In genomic region chr5:132806804-132807162, GRCh38 we compare ENCODE assay signal across 8 cellular contexts. TPM values are rescaled to one million over a fixed set of nuclear protein-coding genes. Genes with fewer than 3 reads are reported as not detected.
DNase-seq lines count a peak whose midpoint lies in the region; ATAC-seq, FAIRE-seq and TF ChIP-seq lines count a peak whose summit lies in the region.
"Not testable (repeated sequence)": the region's sequence is repeated elsewhere in the genome, so short reads cannot be mapped to it uniquely, and the experiment has no call there.
"Had no signal": no experiment of that assay in that cellular context is flagged by ENCODE, and none has a peak within 500 bp of the region (broad histone marks: within the 10 kb centered on the region; RNA-seq: fewer than 3 reads in every experiment).

No MANE protein-coding gene starts in this region.

- CTCF ChIA-PET in A549 (lab: Yijun Ruan, JAX): interaction anchor here (0.8 to 6.3 kb wide), 14 partner anchors 9 to 60 kb away, joined by 3 to 87 read pairs (median 4); partner anchors contain the start of gene CCNI2

- TF ChIP-seq POLR2A in A549 (IDR thresholded peaks at IDR 0.05; ENCODE audit: low read length); right lobe of liver (IDR thresholded peaks at IDR 0.05): not testable (repeated sequence)

- H3K9ac ChIP-seq in neuronal stem cell (ENCODE audit: low read depth, low read length, poor library complexity): not testable (repeated sequence)

- intact Hi-C loops in dorsolateral prefrontal cortex (cut with DNase I); right lobe of liver (cut with DNase I): not testable (repeated sequence)

- FAIRE-seq in A549 (lab: Jason Lieb, UNC): not testable (repeated sequence)

- not testable (repeated sequence) for H3K4me3 ChIP-seq in A549; neuronal stem cell (ENCODE audit: low read length in 2 of 2)
- H3K4me3 ChIP-seq in dorsolateral prefrontal cortex: peak overlapping the region in 2 of 59 donors; percentile 3 to 38
- H3K4me3 ChIP-seq in right lobe of liver: peak overlapping the region in 2 of 3 donors; percentile 17 to 19

- WGBS in A549 (ENCODE audit: missing lambda C conversion rate): 89% methylated on average over 12 of the region's 12 CpGs
- WGBS in right lobe of liver (ENCODE audit: insufficient coverage, low coverage, low lambda C conversion rate, missing lambda C conversion rate): 81% methylated on average over 9 of the region's 12 CpGs
- WGBS in neuronal stem cell (ENCODE audit: extremely low coverage in 2 of 2, insufficient read length in 2 of 2, insufficient replicate concordance in 1 of 2), 2 donors: no CpG with 5 or more reads among the region's 12 CpGs

- not testable (repeated sequence) for H3K4me1 ChIP-seq in A549; neuronal stem cell (ENCODE audit: control insufficient read depth in 2 of 2, insufficient read depth in 1 of 2, low read depth in 1 of 2, low read length in 2 of 2)
- peaks cover 0 to 32% (median 3%) of the 10 kb centered on the region in 4 donors for H3K4me1 ChIP-seq in right lobe of liver

- H2BK5ac ChIP-seq in neuronal stem cell (ENCODE audit: low read length): not testable (repeated sequence)

- POLR2A ChIA-PET in A549 (lab: Yijun Ruan, JAX): not testable (repeated sequence)

- not testable (repeated sequence) for H3K14ac ChIP-seq in neuronal stem cell (ENCODE audit: low read length)

- not testable (repeated sequence) for TF ChIP-seq CTCF in A549 (IDR thresholded peaks at IDR 0.05); VCaP (conservative IDR thresholded peaks at IDR 0.05); dorsolateral prefrontal cortex (IDR thresholded peaks at IDR 0.05 in 54 of 56, conservative IDR thresholded peaks at IDR 0.05 in 2 of 56; ENCODE audit: low read depth in 1 of 56, partially characterized antibody in 56 of 56); right lobe of liver (IDR thresholded peaks at IDR 0.05)

- H2BK12ac ChIP-seq in neuronal stem cell (ENCODE audit: low read length): not testable (repeated sequence)

- not testable (repeated sequence) for H2BK120ac ChIP-seq in neuronal stem cell (ENCODE audit: low read depth, low read length)

- H2BK15ac ChIP-seq in neuronal stem cell (ENCODE audit: low read length): not testable (repeated sequence)

- not testable (repeated sequence) for H3K79me1 ChIP-seq in neuronal stem cell (ENCODE audit: low read depth, low read length)

- TF ChIP-seq EP300 in A549 (IDR thresholded peaks at IDR 0.05): not testable (repeated sequence)

- H3K23ac ChIP-seq in neuronal stem cell (ENCODE audit: low read depth, low read length, poor library complexity): not testable (repeated sequence)

- H2AK5ac ChIP-seq in neuronal stem cell (ENCODE audit: low read depth, low read length): not testable (repeated sequence)

- H4K8ac ChIP-seq in neuronal stem cell (ENCODE audit: low read depth, low read length): not testable (repeated sequence)

- not testable (repeated sequence) for H3K9me3 ChIP-seq in A549; right lobe of liver; neuronal stem cell (replicated peaks in 1 of 2; ENCODE audit: control insufficient read depth in 2 of 2, insufficient read depth in 1 of 2, low read depth in 1 of 2, low read length in 2 of 2)

- not testable (repeated sequence) for H3K4ac ChIP-seq in neuronal stem cell (ENCODE audit: low read length)

- H3K27me3 ChIP-seq in dorsolateral prefrontal cortex, right lobe of liver: not testable (repeated sequence)
- peaks cover 0 to 45% (median 6%) of the 10 kb centered on the region in 3 experiments for H3K27me3 ChIP-seq in neuronal stem cell (ENCODE audit: control insufficient read depth in 3 of 3, insufficient read depth in 3 of 3, low read depth in 1 of 3, low read length in 3 of 3)

- TF ChIP-seq RAD21 in A549 (conservative IDR thresholded peaks at IDR 0.05 in 1 of 2, IDR thresholded peaks at IDR 0.05 in 1 of 2): not testable (repeated sequence)

- not testable (repeated sequence) for DNase-seq in A549 (ENCODE audit: low read depth in 1 of 2, low spot score in 1 of 2); right lobe of liver; neuronal stem cell (ENCODE audit: low spot score); substantia nigra (lab: John Stamatoyannopoulos, UW)
- DNase-seq in dorsolateral prefrontal cortex: peak in 1 of 10 donors; percentile 8

- not testable (repeated sequence) for ATAC-seq in A549, right lobe of liver

- H2AFZ ChIP-seq in neuronal stem cell (ENCODE audit: low read length): peak overlapping the region; percentile 73

- not testable (repeated sequence) for H3K36me3 ChIP-seq in right lobe of liver; neuronal stem cell (replicated peaks in 1 of 2; ENCODE audit: control insufficient read depth in 2 of 2, insufficient read depth in 2 of 2, low read length in 2 of 2)

- not testable (repeated sequence) for H4K91ac ChIP-seq in neuronal stem cell (ENCODE audit: low read depth, low read length, poor library complexity)

- H3K18ac ChIP-seq in neuronal stem cell (ENCODE audit: low read length): not testable (repeated sequence)

- peak overlapping the region; percentile 53 for H3K4me2 ChIP-seq in A549
- not testable (repeated sequence) for H3K4me2 ChIP-seq in neuronal stem cell (ENCODE audit: insufficient read depth, low read length, poor library complexity, severe bottlenecking)

- H3K27ac ChIP-seq in A549 (peak overlapping the region; percentile 24 to 53; a peak in 4 of 6 replicates), VCaP (peak overlapping the region; percentile 81), dorsolateral prefrontal cortex (peak overlapping the region in 58 of 59 donors; percentile 33 to 97 (median 86)), right lobe of liver (peak overlapping the region in 2 of 3 donors; percentile 42 to 64), substantia nigra (ENCODE audit: low read depth, low read length, poor library complexity, severe bottlenecking) (peak overlapping the region; percentile 85)
- not testable (repeated sequence) for H3K27ac ChIP-seq in neuronal stem cell (replicated peaks; ENCODE audit: low read length)

RNA-seq across cellular contexts. Expression of gene SOWAHA, which starts 6.3 kb away (rescaled TPM):
- polyA plus RNA-seq in A549 (2011; rRNA removed) (0.07 and 0.10 TPM in 2 replicates), A549 (2017; fragmentation: RNase III; extraction: RNeasy Plus Mini Kit Qiagen cat#74134 plus additional on column Dnase treatment) (0.03 to 0.08 TPM (median 0.06 TPM) in 3 replicates)
- polyA plus RNA-seq in A549 (2012; cell fraction: cytosol; rRNA removed): 0.09 and 0.19 TPM in 2 replicates
- 0.05 and 0.18 TPM in 2 replicates for polyA plus RNA-seq in A549 (2012; cell fraction: nucleus; rRNA removed)
- polyA minus RNA-seq in A549 (2011; rRNA and poly(A)+ RNA removed): 0.10 TPM in 1 of 2 replicates, not detected in the other
- total RNA-seq in dorsolateral prefrontal cortex (100 to 1,000 TPM in 3 of 120 experiments, 10 to 100 TPM in 117; 15.4 to 106 (median 48.7) TPM), right lobe of liver (1 to 10 TPM in 5 of 6 experiments, under 1 TPM in 1; 0.95 to 4.7 (median 1.4) TPM)
- polyA plus RNA-seq in neuronal stem cell (2013, experiment 1 of 2): 0.03 TPM
- polyA plus RNA-seq in neuronal stem cell (2013, experiment 2 of 2): 0.01 TPM
- total RNA-seq: A172, NCI-H460 had no signal

RNA-seq across cellular contexts. Expression of gene SHROOM1, which starts 23.7 kb away (rescaled TPM):
- polyA plus RNA-seq in A549 (2011; rRNA removed) (3.5 and 4.5 TPM in 2 replicates), A549 (2017; fragmentation: RNase III; extraction: RNeasy Plus Mini Kit Qiagen cat#74134 plus additional on column Dnase treatment) (5.4 to 7.2 TPM (median 6.0 TPM) in 3 replicates)
- polyA plus RNA-seq in A549 (2012; cell fraction: cytosol; rRNA removed): 7.9 and 10.9 TPM in 2 replicates
- 23.3 and 37.8 TPM in 2 replicates for polyA plus RNA-seq in A549 (2012; cell fraction: nucleus; rRNA removed)
- 4.6 and 5.0 TPM in 2 replicates for polyA minus RNA-seq in A549 (2011; rRNA and poly(A)+ RNA removed)
- total RNA-seq in dorsolateral prefrontal cortex (10 to 100 TPM; 14.1 to 91.8 (median 29.3) TPM), right lobe of liver (10 to 100 TPM; 29.5 to 96.1 (median 77.4) TPM)
- polyA plus RNA-seq in neuronal stem cell (2013, experiment 1 of 2): 1.7 TPM
- 1.8 TPM for polyA plus RNA-seq in neuronal stem cell (2013, experiment 2 of 2)

RNA-seq across cellular contexts. Expression of gene SEPTIN8, which starts 29.7 kb away (rescaled TPM):
- 29.2 and 29.6 TPM in 2 replicates for polyA plus RNA-seq in A549 (2011; rRNA removed)
- 24.8 and 29.6 TPM in 2 replicates for polyA plus RNA-seq in A549 (2012; cell fraction: cytosol; rRNA removed)
- polyA plus RNA-seq in A549 (2012; cell fraction: nucleus; rRNA removed): 53.4 and 53.7 TPM in 2 replicates
- polyA plus RNA-seq in A549 (2017; fragmentation: RNase III; extraction: RNeasy Plus Mini Kit Qiagen cat#74134 plus additional on column Dnase treatment): 19.0 to 21.7 TPM (median 20.8 TPM) in 3 replicates
- 19.7 and 24.4 TPM in 2 replicates for polyA minus RNA-seq in A549 (2011; rRNA and poly(A)+ RNA removed)
- total RNA-seq in dorsolateral prefrontal cortex: 100 to 1,000 TPM; 221 to 622 (median 319) TPM
- 10 to 100 TPM in 5 of 6 experiments, 1 to 10 TPM in 1; 8.0 to 15.9 (median 13.3) TPM for total RNA-seq in right lobe of liver
- 53.7 TPM for polyA plus RNA-seq in neuronal stem cell (2013, experiment 1 of 2)
- polyA plus RNA-seq in neuronal stem cell (2013, experiment 2 of 2): 53.2 TPM

RNA-seq across cellular contexts. Expression of gene GDF9, which starts 59.5 kb away (rescaled TPM):
- polyA plus RNA-seq in A549 (2011; rRNA removed) (0.83 and 0.85 TPM in 2 replicates), A549 (2017; fragmentation: RNase III; extraction: RNeasy Plus Mini Kit Qiagen cat#74134 plus additional on column Dnase treatment) (0.25 to 0.49 TPM (median 0.37 TPM) in 3 replicates)
- 0.24 and 0.31 TPM in 2 replicates for polyA plus RNA-seq in A549 (2012; cell fraction: cytosol; rRNA removed)
- 0.28 and 0.54 TPM in 2 replicates for polyA plus RNA-seq in A549 (2012; cell fraction: nucleus; rRNA removed)
- 0.25 and 0.34 TPM in 2 replicates for polyA minus RNA-seq in A549 (2011; rRNA and poly(A)+ RNA removed)
- total RNA-seq in dorsolateral prefrontal cortex (1 to 10 TPM in 95 of 120 experiments, under 1 TPM in 25; 0.34 to 3.8 (median 1.4) TPM), right lobe of liver (under 1 TPM; 0.20 to 0.71 (median 0.48) TPM)
- 0.13 TPM for polyA plus RNA-seq in neuronal stem cell (2013, experiment 1 of 2)
- 0.26 TPM for polyA plus RNA-seq in neuronal stem cell (2013, experiment 2 of 2)

RNA-seq across cellular contexts. Expression of gene CCNI2, which starts 59.6 kb away (rescaled TPM):
- polyA plus RNA-seq in A549 (2011; rRNA removed) (0.17 and 0.33 TPM in 2 replicates), A549 (2017; fragmentation: RNase III; extraction: RNeasy Plus Mini Kit Qiagen cat#74134 plus additional on column Dnase treatment) (0.07 to 0.26 TPM (median 0.17 TPM) in 3 replicates)
- 0.16 and 0.28 TPM in 2 replicates for polyA plus RNA-seq in A549 (2012; cell fraction: cytosol; rRNA removed)
- polyA plus RNA-seq in A549 (2012; cell fraction: nucleus; rRNA removed): 0.44 and 0.73 TPM in 2 replicates
- 0.83 and 0.99 TPM in 2 replicates for polyA minus RNA-seq in A549 (2011; rRNA and poly(A)+ RNA removed)
- total RNA-seq in dorsolateral prefrontal cortex (1 to 10 TPM in 83 of 120 experiments, under 1 TPM in 36, not detected in 1; 0.26 to 4.5 (median 1.5) TPM), right lobe of liver (under 1 TPM in 1 of 6 experiments, not detected in 5; 0.11 TPM)
- 0.17 TPM for polyA plus RNA-seq in neuronal stem cell (2013, experiment 1 of 2)
- polyA plus RNA-seq in neuronal stem cell (2013, experiment 2 of 2): 0.14 TPM
- total RNA-seq: A172, NCI-H460 had no signal

Comparison
In these comparisons a context has a peak if more than half of its experiments do, and no peak if none do; other contexts are left out.
1. RNA of gene SEPTIN8, which starts 29.7 kb away (total RNA-seq): 221 to 622 TPM in dorsolateral prefrontal cortex; 8.0 to 15.9 TPM in right lobe of liver; every median in the first group is over 10 times any median in the second.